Comparison of ENCODE assay signal across 1 cellular context in genomic region chrX:134990475-134991473, GRCh38.
TF ChIP-seq lines count a peak whose summit lies in the region.

Gene SMIM10, plus strand, starts transcription at chrX:134990991. Its CDS starts 105 bp downstream, at chrX:134991096.

TF ChIP-seq in K562, 482 proteins besides CTCF, POLR2A, EP300 and RAD21 (continued from another document and continues in another):
- TF ChIP-seq ATF3 (IDR thresholded peaks at IDR 0.05) (peak; percentile 57), ATF3 (CRISPR knock-in tag; conservative IDR thresholded peaks at IDR 0.05) (no peak), TFE3 (CRISPR knock-in tag; IDR thresholded peaks at IDR 0.05) (no peak), FOSL1 (tag; conservative IDR thresholded peaks at IDR 0.05) (peak; percentile 79), ZFP36 (IDR thresholded peaks at IDR 0.05; ENCODE audit: low read depth, low read length, partially characterized antibody) (no peak), GATAD2A (IDR thresholded peaks at IDR 0.05) (no peak), NFXL1 (CRISPR knock-in tag; IDR thresholded peaks at IDR 0.05) (no peak), TFAP4 (CRISPR knock-in tag; IDR thresholded peaks at IDR 0.05; ENCODE audit: borderline replicate concordance) (peak; percentile 74; the same call in 1 of the 2 replicates), ZFP91 (CRISPR knock-in tag; IDR thresholded peaks at IDR 0.05) (no peak), CC2D1A (IDR thresholded peaks at IDR 0.05) (no peak), IFI16 (CRISPR knock-in tag; IDR thresholded peaks at IDR 0.05) (no peak), NBN (IDR thresholded peaks at IDR 0.05; ENCODE audit: low read depth) (no peak; the same call in 1 of the 2 replicates), ZBTB33 (CRISPR knock-in tag; IDR thresholded peaks at IDR 0.05) (no peak), ARHGAP35 (IDR thresholded peaks at IDR 0.05; ENCODE audit: partially characterized antibody) (no peak), CBX3 (IDR thresholded peaks at IDR 0.05; ENCODE audit: borderline replicate concordance in 1 of 2, low read length in 2 of 2) (no peak), CEBPZ (IDR thresholded peaks at IDR 0.05; ENCODE audit: borderline replicate concordance, low read depth, low read length) (no peak), ATF4 (CRISPR knock-in tag; IDR thresholded peaks at IDR 0.05) (no peak), ZNF583 (CRISPR knock-in tag; IDR thresholded peaks at IDR 0.05) (no peak), ZNF507 (tag; conservative IDR thresholded peaks at IDR 0.05) (no peak), E2F4 (CRISPR knock-in tag; IDR thresholded peaks at IDR 0.05; ENCODE audit: low read depth) (no peak), ZEB2 (IDR thresholded peaks at IDR 0.05) (no peak), ZNF639 (CRISPR knock-in tag; conservative IDR thresholded peaks at IDR 0.05 in 1 of 2, IDR thresholded peaks at IDR 0.05 in 1 of 2) (no peak; a peak in 1 of 4 replicates), ZBTB43 (CRISPR knock-in tag; IDR thresholded peaks at IDR 0.05) (no peak), TRIM24 (IDR thresholded peaks at IDR 0.05) (no peak), IRF1 (CRISPR knock-in tag; IDR thresholded peaks at IDR 0.05; ENCODE audit: borderline replicate concordance) (no peak; the same call in 1 of the 2 replicates), REST (CRISPR knock-in tag; IDR thresholded peaks at IDR 0.05; ENCODE audit: low read depth) (no peak), ZKSCAN3 (CRISPR knock-in tag; IDR thresholded peaks at IDR 0.05) (no peak), PHF20 (IDR thresholded peaks at IDR 0.05; ENCODE audit: partially characterized antibody) (peak; percentile 54), GATAD2B (IDR thresholded peaks at IDR 0.05; ENCODE audit: borderline replicate concordance) (no peak), ZBTB49 (CRISPR knock-in tag; IDR thresholded peaks at IDR 0.05; ENCODE audit: borderline replicate concordance) (no peak)
